1 cellular context compared by ENCODE assay signal in the genomic region with DNA sequence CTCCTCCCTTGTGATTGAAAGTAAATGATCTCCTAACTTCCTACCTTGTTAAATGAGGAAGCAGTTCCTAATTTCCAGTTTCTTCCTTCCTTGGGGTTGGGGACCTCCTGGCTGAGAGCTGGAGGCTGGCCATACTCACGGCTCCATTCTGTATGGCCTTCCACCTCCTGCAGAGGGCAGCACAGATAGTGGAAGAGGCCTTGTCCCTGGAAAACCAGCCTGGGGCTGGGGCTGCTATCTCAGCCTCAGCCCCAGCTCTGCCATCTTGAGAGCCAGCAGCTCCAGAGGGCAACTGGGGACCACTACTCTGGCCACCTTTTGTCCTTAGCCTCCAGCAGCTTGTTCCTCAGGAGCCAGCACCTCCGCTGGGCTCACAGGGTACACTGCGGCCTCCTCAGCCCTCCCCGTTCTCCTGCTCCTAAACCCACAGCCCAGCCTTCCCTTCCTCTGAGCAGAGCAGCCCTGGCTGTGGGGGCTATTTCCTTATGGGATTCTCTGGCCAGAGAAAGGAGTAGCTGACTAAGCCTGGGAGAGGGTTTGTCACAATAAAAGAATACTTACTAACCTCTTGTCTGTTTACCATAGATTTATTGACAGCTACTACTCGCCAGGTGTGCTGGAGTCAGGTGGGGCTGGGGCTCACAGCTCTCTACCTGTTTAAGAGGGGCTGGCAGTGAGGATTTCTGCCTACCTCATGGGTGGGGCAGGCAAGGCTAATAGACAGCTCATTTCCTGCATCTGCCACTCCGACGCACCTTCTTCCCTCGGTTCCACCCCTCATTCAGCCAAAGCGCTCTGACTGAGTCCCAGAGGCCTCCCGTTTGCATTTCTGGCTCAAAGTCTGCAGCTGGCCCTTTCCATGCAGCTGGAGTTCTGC.
A peak's percentile ranks its signal among the peaks of the same experiment; 100 is the strongest.
TF ChIP-seq lines count a peak whose summit lies in the region.

No MANE protein-coding gene starts in this region.

TF ChIP-seq in HepG2, 621 proteins besides CTCF, POLR2A, EP300 and RAD21 (continued from another document):
- TF ChIP-seq, protein P1, sequence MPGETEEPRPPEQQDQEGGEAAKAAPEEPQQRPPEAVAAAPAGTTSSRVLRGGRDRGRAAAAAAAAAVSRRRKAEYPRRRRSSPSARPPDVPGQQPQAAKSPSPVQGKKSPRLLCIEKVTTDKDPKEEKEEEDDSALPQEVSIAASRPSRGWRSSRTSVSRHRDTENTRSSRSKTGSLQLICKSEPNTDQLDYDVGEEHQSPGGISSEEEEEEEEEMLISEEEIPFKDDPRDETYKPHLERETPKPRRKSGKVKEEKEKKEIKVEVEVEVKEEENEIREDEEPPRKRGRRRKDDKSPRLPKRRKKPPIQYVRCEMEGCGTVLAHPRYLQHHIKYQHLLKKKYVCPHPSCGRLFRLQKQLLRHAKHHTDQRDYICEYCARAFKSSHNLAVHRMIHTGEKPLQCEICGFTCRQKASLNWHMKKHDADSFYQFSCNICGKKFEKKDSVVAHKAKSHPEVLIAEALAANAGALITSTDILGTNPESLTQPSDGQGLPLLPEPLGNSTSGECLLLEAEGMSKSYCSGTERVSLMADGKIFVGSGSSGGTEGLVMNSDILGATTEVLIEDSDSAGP (CRISPR knock-in tag; IDR thresholded peaks at IDR 0.05; ENCODE audit: borderline replicate concordance): peak; percentile 46
